In the genomic region with DNA sequence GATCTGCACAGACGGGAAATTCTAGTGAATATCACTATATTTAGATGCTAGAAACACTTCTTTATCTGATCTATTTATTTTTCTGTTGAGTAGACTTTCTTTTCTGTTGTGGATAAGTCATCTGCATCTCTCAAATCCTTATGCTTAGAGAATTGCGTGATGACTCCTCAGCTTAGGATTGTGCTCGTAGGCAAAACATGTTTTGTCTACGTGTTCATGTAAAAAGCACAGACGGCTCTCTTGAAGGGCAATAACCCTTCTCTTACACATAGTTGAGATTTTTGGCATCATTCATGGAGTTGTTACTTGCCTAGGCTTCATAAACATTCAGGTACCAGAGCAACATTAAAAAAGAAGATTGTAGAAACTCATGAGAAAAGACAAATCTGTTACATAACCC, we compare ENCODE assay signal across 13 cellular contexts. TPM values are rescaled to one million over a fixed set of nuclear protein-coding genes. Genes with fewer than 3 reads are reported as not detected.
DNase-seq lines count a peak whose midpoint lies in the region; ATAC-seq and TF ChIP-seq lines count a peak whose summit lies in the region.
"Had no signal": no experiment of that assay in that cellular context is flagged by ENCODE, and none has a peak within 500 bp of the region (broad histone marks: within the 10 kb centered on the region; RNA-seq: fewer than 3 reads in every experiment).

No MANE protein-coding gene starts in this region.

- H3K56ac ChIP-seq in mesendoderm (ENCODE audit: low read length): no peak overlapping the region
- H3K56ac ChIP-seq in H9 (ENCODE audit: insufficient read length, low read depth, low read length): no peak overlapping the region

- H4K5ac ChIP-seq in mesendoderm (ENCODE audit: low read length) (no peak overlapping the region), H9 (ENCODE audit: insufficient read length, low read depth, low read length) (no peak overlapping the region)

- H3K23me2 ChIP-seq in H9 (ENCODE audit: insufficient read length, low read depth, low read length, poor library complexity, severe bottlenecking): no peaks in the 10 kb centered on the region

- H3K27me3 ChIP-seq in heart left ventricle (no peaks in the 10 kb centered on the region), dorsolateral prefrontal cortex (no peaks in the 10 kb centered on the region), mesendoderm (ENCODE audit: insufficient read depth, low read length, poor library complexity) (no peaks in the 10 kb centered on the region), H9 (ENCODE audit: insufficient read depth, low read length) (no peaks in the 10 kb centered on the region)

- H2AK5ac ChIP-seq in mesendoderm (ENCODE audit: low read length) (no peak overlapping the region), H9 (ENCODE audit: insufficient read length, low read length) (no peak overlapping the region)

- H3K9me3 Mint-ChIP-seq in H9: peaks cover 0 to 3% of the 10 kb centered on the region in 2 experiments; a peak in 1 of 5 replicates
- H3K9me3 Mint-ChIP-seq: stimulated activated memory B cell treated with anti-CD40 and anti-IgM and Interleukin-4, amounts not matched to agents 10 μg/mL and 1 μg/mL and 100 μg/mL, for 72 hours; T-cell had no signal

- H2BK20ac ChIP-seq in H9 (ENCODE audit: low read depth, low read length, poor library complexity, severe bottlenecking): no peak overlapping the region

- no peak overlapping the region for H3K9ac ChIP-seq in mesendoderm (ENCODE audit: low read length)
- no peak overlapping the region for H3K9ac ChIP-seq in H9 (ENCODE audit: extremely low read depth, insufficient read length, low read length)

- no peak overlapping the region for H3K4me2 ChIP-seq in mesendoderm (ENCODE audit: low read length)
- no peak overlapping the region for H3K4me2 ChIP-seq in H9 (ENCODE audit: insufficient read depth, insufficient read length, low read length)

- H2BK12ac ChIP-seq in H9 (ENCODE audit: insufficient read length, low read depth, low read length): no peak overlapping the region

- H4K20me1 ChIP-seq in H9 (ENCODE audit: control insufficient read depth, insufficient read depth, insufficient read length): no peaks in the 10 kb centered on the region

- H4K8ac ChIP-seq in mesendoderm (ENCODE audit: low read depth, low read length): no peak overlapping the region
- H4K8ac ChIP-seq in H9 (replicated peaks; ENCODE audit: insufficient read length, low read depth, low read length): no peak overlapping the region

- H3K23ac ChIP-seq in mesendoderm (ENCODE audit: low read length) (no peak overlapping the region), H9 (ENCODE audit: insufficient read length, low read depth, low read length) (no peak overlapping the region)

- no peak overlapping the region for H4K91ac ChIP-seq in H9 (ENCODE audit: insufficient read length, low read depth, low read length)

- no peak overlapping the region for H3K18ac ChIP-seq in mesendoderm (ENCODE audit: low read length)
- H3K18ac ChIP-seq in H9 (ENCODE audit: insufficient read length, low read depth, low read length): no peak overlapping the region

- 28 to 44% (median 34%) methylated on average over 5 of the region's 5 CpGs for WGBS in heart left ventricle, 4 donors
- no CpG with 5 or more reads among the region's 5 CpGs for WGBS in mesendoderm (ENCODE audit: extremely low coverage, insufficient coverage, low lambda C conversion rate)
- WGBS in H9 (ENCODE audit: extremely low coverage, insufficient read length, low lambda C conversion rate): no CpG with 5 or more reads among the region's 5 CpGs

- H3K27ac Mint-ChIP-seq in H9: no peak overlapping the region
- H3K27ac Mint-ChIP-seq: activated naive CD8-positive, alpha-beta T cell treated with anti-CD3 and anti-CD28 coated beads, Interleukin-2, amount 10 ng/mL, durations not matched to agents 7 days and 5 days; stimulated activated memory B cell treated with anti-CD40 and anti-IgM and Interleukin-4, amounts not matched to agents 10 μg/mL and 1 μg/mL and 100 μg/mL, for 72 hours; T-cell had no signal

- TF ChIP-seq CTCF in heart left ventricle (IDR thresholded peaks at IDR 0.05) (no peak), dorsolateral prefrontal cortex (IDR thresholded peaks at IDR 0.05 in 54 of 56, conservative IDR thresholded peaks at IDR 0.05 in 2 of 56; ENCODE audit: low read depth in 1 of 56, partially characterized antibody in 56 of 56) (no peak), H9 (conservative IDR thresholded peaks at IDR 0.05) (no peak)

- TF ChIP-seq POLR2A in heart left ventricle (IDR thresholded peaks at IDR 0.05): no peak

- H3K27me3 Mint-ChIP-seq in H9 (ENCODE audit: low read depth): no peaks in the 10 kb centered on the region

- H3K36me3 ChIP-seq in heart left ventricle (no peaks in the 10 kb centered on the region), mesendoderm (ENCODE audit: control insufficient read depth, insufficient read depth, low read length) (no peaks in the 10 kb centered on the region)

- peaks cover 31% of the 10 kb centered on the region for H3K79me1 ChIP-seq in mesendoderm (ENCODE audit: low read length)
- H3K79me1 ChIP-seq in H9 (ENCODE audit: insufficient read depth, low read depth, low read length, poor library complexity, severe bottlenecking): peaks cover 4% of the 10 kb centered on the region

- H3K27ac ChIP-seq in heart left ventricle (peak overlapping the region in 10 of 12 donors; percentile 1 to 53 (median 17)), dorsolateral prefrontal cortex (peak overlapping the region in 44 of 59 donors; percentile 1 to 77 (median 47)), mesendoderm (ENCODE audit: low read depth, low read length) (no peak overlapping the region), H9 (ENCODE audit: insufficient read length, low read depth, low read length) (no peak overlapping the region)

- H3K36me3 Mint-ChIP-seq in H9 (ENCODE audit: insufficient read depth in 1 of 3, low read depth in 3 of 3): peaks cover 4 to 7% (median 4%) of the 10 kb centered on the region in 3 experiments; a peak in 4 of 7 replicates
- H3K36me3 Mint-ChIP-seq: stimulated activated memory B cell treated with anti-CD40 and anti-IgM and Interleukin-4, amounts not matched to agents 10 μg/mL and 1 μg/mL and 100 μg/mL, for 72 hours had no signal

- H2BK5ac ChIP-seq in mesendoderm (ENCODE audit: low read length) (no peak overlapping the region), H9 (ENCODE audit: insufficient read length, low read length) (no peak overlapping the region)

- H3K4me1 ChIP-seq in heart left ventricle (peaks cover 18 to 86% (median 78%) of the 10 kb centered on the region in 12 donors), mesendoderm (ENCODE audit: control insufficient read depth, low read depth, low read length) (peaks cover 10% of the 10 kb centered on the region), H9 (ENCODE audit: insufficient read depth, low read length) (no peaks in the 10 kb centered on the region; the same call in 1 of the 2 replicates)

- no peak overlapping the region for H3K4me3 Mint-ChIP-seq in H9
- H3K4me3 Mint-ChIP-seq: activated naive CD8-positive, alpha-beta T cell treated with anti-CD3 and anti-CD28 coated beads, Interleukin-2, amount 10 ng/mL, durations not matched to agents 7 days and 5 days; stimulated activated memory B cell treated with anti-CD40 and anti-IgM and Interleukin-4, amounts not matched to agents 10 μg/mL and 1 μg/mL and 100 μg/mL, for 72 hours; T-cell had no signal

- H3K14ac ChIP-seq in H9 (ENCODE audit: insufficient read depth, low read length): no peak overlapping the region

- no peak overlapping the region for H2BK120ac ChIP-seq in mesendoderm (ENCODE audit: low read depth, low read length)
- H2BK120ac ChIP-seq in H9 (ENCODE audit: low read depth, low read length, poor library complexity, severe bottlenecking): no peak overlapping the region

- DNase-seq in heart left ventricle (no peak), cardiac septum (ENCODE audit: low spot score) (no peak), dorsolateral prefrontal cortex (no peak), mesendoderm (peak; percentile 46), SK-N-DZ (ENCODE audit: low spot score) (no peak), H9 (no peak), occipital lobe (lab: John Stamatoyannopoulos, UW) (no peak)
- DNase-seq: activated naive CD8-positive, alpha-beta T cell treated with anti-CD3 and anti-CD28 coated beads, Interleukin-2, amount 10 ng/mL, durations not matched to agents 7 days and 5 days; NCI-H774; stimulated activated CD4-positive, alpha-beta T cell treated with anti-CD3 and anti-CD28 coated beads, Interleukin-15, amount 100 ng/mL, for 24 hours; T-cell had no signal

- no peak overlapping the region for H3K4me3 ChIP-seq in heart left ventricle
- H3K4me3 ChIP-seq in dorsolateral prefrontal cortex: peak overlapping the region in 2 of 59 donors; percentile 10 to 35
- H3K4me3 ChIP-seq in mesendoderm (ENCODE audit: low read length): no peak overlapping the region

- no peak overlapping the region for H3T11ph ChIP-seq in H9 (ENCODE audit: low read length)

- H2BK15ac ChIP-seq in mesendoderm (replicated peaks; ENCODE audit: low read depth): no peak overlapping the region
- no peak overlapping the region for H2BK15ac ChIP-seq in H9 (ENCODE audit: low read depth, low read length)

- H3K9me3 ChIP-seq in heart left ventricle (no peaks in the 10 kb centered on the region), H9 (ENCODE audit: control insufficient read depth, low read depth, low read length) (no peaks in the 10 kb centered on the region)

- intact Hi-C loops in heart left ventricle (cut with DNase I): loop anchor here in 1 of 10 donors (5.0 kb wide), 1 partner anchor 95 kb away; no protein-coding TSS in a partner anchor
- intact Hi-C loops in cardiac septum (cut with DNase I): no loop called here
- intact Hi-C loops in dorsolateral prefrontal cortex (cut with DNase I): no loop called here

- ATAC-seq in heart left ventricle (peak in 2 of 4 donors; percentile 46 to 55), GM21447 (IDR thresholded peaks at IDR 0.05; ENCODE audit: unreplicated experiment) (no peak)
- ATAC-seq: stimulated activated memory B cell treated with anti-CD40 and anti-IgM and Interleukin-4, amounts not matched to agents 10 μg/mL and 1 μg/mL and 100 μg/mL, for 72 hours; T-cell had no signal

- peaks cover 61% of the 10 kb centered on the region for H3K79me2 ChIP-seq in mesendoderm (ENCODE audit: control insufficient read depth, insufficient read depth, low read length)
- H3K79me2 ChIP-seq in H9 (ENCODE audit: insufficient read depth, low read length): no peaks in the 10 kb centered on the region

- no peak overlapping the region for H2AFZ ChIP-seq in H9 (ENCODE audit: low read length)

- no peak overlapping the region for H3K4ac ChIP-seq in mesendoderm (ENCODE audit: low read depth, low read length)
- H3K4ac ChIP-seq in H9 (ENCODE audit: low read depth, low read length): no peak overlapping the region

- peaks cover 8 to 20% of the 10 kb centered on the region in 2 experiments for H3K4me1 Mint-ChIP-seq in H9

RNA-seq across cellular contexts. Expression of a gene that starts 18.6 kb away (rescaled TPM):
- total RNA-seq in heart left ventricle (100 to 1,000 TPM; 141 to 413 (median 277) TPM), cardiac septum (219 TPM), dorsolateral prefrontal cortex (100 to 1,000 TPM; 105 to 192 (median 143) TPM), H9 (2021) (28.7 and 29.2 TPM in 2 replicates), occipital lobe (108 TPM)
- 10 to 100 TPM; 48.7 to 63.8 TPM for polyA plus RNA-seq in heart left ventricle
- 24.7 TPM for polyA plus RNA-seq in mesendoderm (2013, experiment 1 of 2)
- polyA plus RNA-seq in mesendoderm (2013, experiment 2 of 2): 24.3 TPM
- polyA plus RNA-seq in SK-N-DZ (2014; cell fraction: cytosol; rRNA removed): 17.9 and 27.7 TPM in 2 replicates
- polyA plus RNA-seq in SK-N-DZ (2014; cell fraction: nucleus; rRNA removed): 23.4 and 28.7 TPM in 2 replicates

Comparison
In these comparisons a context has a peak if more than half of its experiments do, and no peak if none do; other contexts are left out.
1. H3K27ac ChIP-seq: peak in heart left ventricle (10 of 12) and dorsolateral prefrontal cortex (44 of 59); none in mesendoderm (single experiment) and H9 (single experiment).